Comparison of ENCODE assay signal across 16 cellular contexts in the genomic region with DNA sequence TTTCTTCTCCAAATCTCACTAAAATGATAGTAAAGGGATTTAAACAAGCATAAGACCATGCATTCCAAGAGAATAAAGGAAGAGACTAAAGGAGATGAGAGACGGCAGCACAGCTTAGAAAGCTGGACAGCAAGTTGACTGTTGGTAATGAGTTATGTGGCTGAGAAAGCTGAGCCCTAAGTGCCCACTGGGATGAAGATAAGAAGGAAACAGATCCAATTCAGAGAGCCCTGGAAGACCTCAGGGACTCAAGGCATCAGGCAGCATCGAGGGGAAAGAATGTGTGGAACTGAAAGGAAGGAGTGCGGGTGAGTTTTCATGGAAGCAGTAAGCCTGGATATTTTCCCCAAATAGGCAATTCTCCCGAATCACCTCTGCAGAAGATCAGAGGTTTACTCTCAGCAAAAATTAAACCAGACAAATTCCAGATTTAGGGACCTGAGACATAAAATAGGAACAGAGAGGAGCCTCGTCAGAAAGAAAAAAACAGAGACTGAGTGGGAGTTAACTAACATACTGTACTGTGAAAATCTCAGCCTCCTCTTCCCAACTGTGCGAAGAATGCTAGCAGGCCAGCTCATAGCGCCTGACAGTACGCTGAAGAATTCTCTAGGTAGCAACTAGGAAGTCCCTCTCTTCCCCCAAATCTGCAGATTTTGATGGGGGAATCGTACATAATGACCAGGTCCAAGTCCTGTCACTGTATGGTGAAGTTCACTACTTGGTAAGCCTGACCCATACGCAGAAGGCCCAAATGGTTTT.
DNase-seq lines count a peak whose midpoint lies in the region; ATAC-seq, FAIRE-seq and TF ChIP-seq lines count a peak whose summit lies in the region.
"Had no signal": no experiment of that assay in that cellular context is flagged by ENCODE, and none has a peak within 500 bp of the region (broad histone marks: within the 10 kb centered on the region; RNA-seq: fewer than 3 reads in every experiment).

No MANE protein-coding gene starts in this region.

- H2BK12ac ChIP-seq in H1 (ENCODE audit: low read depth, low read length) = no peak overlapping the region

- H4K8ac ChIP-seq in H1 (ENCODE audit: extremely low read depth, insufficient read depth, low read length) = no peak overlapping the region

- no peak overlapping the region for H2BK5ac ChIP-seq in H1 (ENCODE audit: low read depth, low read length)

- H4K5ac ChIP-seq in H1 (ENCODE audit: insufficient read length, low read depth, low read length) = no peak overlapping the region

- no peaks in the 10 kb centered on the region for H4K20me1 ChIP-seq in H1 (replicated peaks in 1 of 2; ENCODE audit: control insufficient read depth in 1 of 2, insufficient read depth in 2 of 2, low read length in 2 of 2)
- H4K20me1 ChIP-seq: BLaER1 had no signal

- peak overlapping the region in 2 of 3 experiments; percentile 2 to 45 for H3K4me3 Mint-ChIP-seq in nephron
- H3K4me3 Mint-ChIP-seq: CD8-positive, alpha-beta memory T cell had no signal

- no peak for TF ChIP-seq EP300 in H1 (IDR thresholded peaks at IDR 0.05; ENCODE audit: borderline replicate concordance in 1 of 2, low read depth in 2 of 2, low read length in 2 of 2)

- no peaks in the 10 kb centered on the region for H3K36me3 Mint-ChIP-seq in nephron (ENCODE audit: low read depth)
- H3K36me3 Mint-ChIP-seq: CD8-positive, alpha-beta memory T cell had no signal

- H3K4me3 ChIP-seq in H1 (ENCODE audit: extremely low read depth in 1 of 4, insufficient read depth in 2 of 4, low read depth in 3 of 4, low read length in 4 of 4) (no peak overlapping the region), coronary artery (no peak overlapping the region), aorta (ENCODE audit: low read length in 2 of 2) (no peak overlapping the region)
- H3K4me3 ChIP-seq: A549, BLaER1, GM12878 had no signal

- no peak overlapping the region for H3K18ac ChIP-seq in H1 (ENCODE audit: extremely low read depth, low read length)

- H3K4ac ChIP-seq in H1 (replicated peaks; ENCODE audit: insufficient read length, low read depth, low read length) = no peak overlapping the region

- H3K9me3 ChIP-seq in H1 (ENCODE audit: insufficient read depth in 2 of 2, low read depth in 1 of 2, low read length in 1 of 2) (no peaks in the 10 kb centered on the region), aorta (ENCODE audit: control insufficient read depth, low read length) (no peaks in the 10 kb centered on the region)
- H3K9me3 ChIP-seq: A549, BLaER1, Caco-2 had no signal

- H3K4me1 ChIP-seq in H1 (replicated peaks in 1 of 4; ENCODE audit: control insufficient read depth in 3 of 4, insufficient read depth in 4 of 4, low read length in 3 of 4) = no peaks in the 10 kb centered on the region
- no peaks in the 10 kb centered on the region for H3K4me1 ChIP-seq in aorta (ENCODE audit: control insufficient read depth in 1 of 2, insufficient read depth in 2 of 2, low read length in 2 of 2)
- H3K4me1 ChIP-seq: A549, BLaER1, Caco-2 had no signal

- peaks cover 8% of the 10 kb centered on the region for H3K9me3 Mint-ChIP-seq in nephron

- H3K27ac ChIP-seq in H1 (ENCODE audit: low read depth, low read length) (no peak overlapping the region), coronary artery (no peak overlapping the region), aorta (ENCODE audit: low read depth in 1 of 2, low read length in 2 of 2) (no peak overlapping the region)
- H3K27ac ChIP-seq: A549, BLaER1 had no signal

- H3K27me3 ChIP-seq in H1 (replicated peaks in 1 of 4; ENCODE audit: control insufficient read depth in 3 of 4, extremely low read depth in 1 of 4, insufficient read depth in 3 of 4, low read length in 3 of 4) (peaks cover 0 to 1% (median 0%) of the 10 kb centered on the region in 4 experiments; a peak in 1 of 7 replicates), aorta (ENCODE audit: control insufficient read depth in 1 of 2, insufficient read depth in 2 of 2, low read length in 1 of 2) (no peaks in the 10 kb centered on the region)
- H3K27me3 ChIP-seq: BLaER1 had no signal

- no peak overlapping the region for H2AK5ac ChIP-seq in H1 (ENCODE audit: low read depth, low read length)

- no peak overlapping the region for H3K4me2 ChIP-seq in H1 (ENCODE audit: insufficient read depth in 1 of 2, low read depth in 2 of 2, low read length in 2 of 2)
- H3K4me2 ChIP-seq: A549, BLaER1 had no signal

- H3K14ac ChIP-seq in H1 (ENCODE audit: insufficient read length) = no peak overlapping the region

- intact Hi-C loops in aorta (cut with DNase I) = no loop called here

- no peak overlapping the region for H3K23ac ChIP-seq in H1 (ENCODE audit: insufficient read length)

- H2BK20ac ChIP-seq in H1 (ENCODE audit: low read length) = no peak overlapping the region

- WGBS in H1 (ENCODE audit: extremely low coverage in 1 of 2, insufficient coverage in 1 of 2, insufficient read length in 1 of 2, insufficient replicate concordance in 2 of 2, low coverage in 1 of 2, low lambda C conversion rate in 2 of 2, missing lambda C conversion rate in 1 of 2), 2 experiments = 89% methylated on average over 10 of the region's 10 CpGs; no CpG with 5 or more reads in 1 of the 2 experiments
- 57 to 64% methylated on average over 10 of the region's 10 CpGs for WGBS in aorta, 2 donors

- H2BK120ac ChIP-seq in H1 (replicated peaks; ENCODE audit: low read depth, low read length) = no peak overlapping the region

- no peak for ATAC-seq in aorta (ENCODE audit: low FRiP score)
- ATAC-seq: A549, GM12878 had no signal

- H2BK15ac ChIP-seq in H1 (ENCODE audit: low read length) = no peak overlapping the region

- H3K27me3 Mint-ChIP-seq in nephron (ENCODE audit: low read depth) = peaks cover 7% of the 10 kb centered on the region

- H3K9ac ChIP-seq in H1 (replicated peaks in 1 of 4; ENCODE audit: extremely low read depth in 1 of 4, low read depth in 3 of 4, low read length in 3 of 4) = no peak overlapping the region
- H3K9ac ChIP-seq: BLaER1 had no signal

- no peak for TF ChIP-seq RAD21 in H1 (IDR thresholded peaks at IDR 0.05 in 1 of 2, conservative IDR thresholded peaks at IDR 0.05 in 1 of 2; ENCODE audit: low read depth in 2 of 2, low read length in 2 of 2)

- H3K79me2 ChIP-seq in H1 (ENCODE audit: control insufficient read depth in 1 of 2, insufficient read depth in 2 of 2, low read length in 2 of 2) = no peaks in the 10 kb centered on the region

- no peak for TF ChIP-seq CTCF in H1 (IDR thresholded peaks at IDR 0.05; ENCODE audit: control extremely low read depth in 1 of 3, insufficient read depth in 1 of 3, low read depth in 1 of 3, low read length in 3 of 3)
- TF ChIP-seq CTCF in nephron (IDR thresholded peaks at IDR 0.05; ENCODE audit: unreplicated experiment in 3 of 3) = no peak
- TF ChIP-seq CTCF in coronary artery (IDR thresholded peaks at IDR 0.05) = no peak

- H3K56ac ChIP-seq in H1 (replicated peaks; ENCODE audit: insufficient read length, low read depth, low read length) = no peak overlapping the region

- DNase-seq in H1 (ENCODE audit: low read depth in 1 of 2, low spot score in 2 of 2) = no peak
- peak; percentile 52 for DNase-seq in islet precursor cell
- peak; percentile 53 for DNase-seq in superior temporal gyrus (ENCODE audit: extremely low spot score)
- no peak for DNase-seq in coronary artery (ENCODE audit: low spot score)
- DNase-seq in aorta = no peak
- DNase-seq in DMS 273 treated with DMSO at 0.1 percent for 48 hours (lab: John Stamatoyannopoulos, UW) = no peak
- no peak for DNase-seq in NCI-H2107 (lab: John Stamatoyannopoulos, UW)
- DNase-seq: Caco-2; CD8-positive, alpha-beta memory T cell; H7; IMR-90 had no signal

- CTCF ChIA-PET in H1 (lab: Charles Lee; ENCODE audit: partially characterized antibody) = interaction anchor here (0.5 kb wide), 1 partner anchor 23 kb away, joined by 5 read pairs; no protein-coding TSS in a partner anchor

- H3K79me1 ChIP-seq in H1 (ENCODE audit: low read depth, low read length) = no peaks in the 10 kb centered on the region

- no peaks in the 10 kb centered on the region for H3K23me2 ChIP-seq in H1 (ENCODE audit: low read depth, low read length)

- H3K4me1 Mint-ChIP-seq in nephron = peaks cover 49% of the 10 kb centered on the region
- H3K4me1 Mint-ChIP-seq: CD8-positive, alpha-beta memory T cell had no signal

- H3K36me3 ChIP-seq in H1 (ENCODE audit: control insufficient read depth in 2 of 4, insufficient read depth in 4 of 4, low read length in 3 of 4) (no peaks in the 10 kb centered on the region), aorta (ENCODE audit: control insufficient read depth in 1 of 2, insufficient read depth in 2 of 2, low read length in 1 of 2) (no peaks in the 10 kb centered on the region)
- H3K36me3 ChIP-seq: BLaER1 had no signal

- H4K91ac ChIP-seq in H1 (replicated peaks; ENCODE audit: insufficient read length, low read length) = no peak overlapping the region

- H3K27ac Mint-ChIP-seq in nephron = peak overlapping the region; percentile 50 to 79 (median 70)
- H3K27ac Mint-ChIP-seq: CD8-positive, alpha-beta memory T cell had no signal

- TF ChIP-seq POLR2A in H1 (IDR thresholded peaks at IDR 0.05; ENCODE audit: control extremely low read depth in 1 of 2, low read depth in 2 of 2, low read length in 2 of 2) = no peak

- POLR2A ChIA-PET in H1 (lab: Charles Lee; ENCODE audit: partially characterized antibody) = no interaction called here

- H2AFZ ChIP-seq in H1 (ENCODE audit: low read length) = no peak overlapping the region

- peak; percentile 36 for FAIRE-seq in H1 (lab: Jason Lieb, UNC)
- FAIRE-seq: A549, GM12878, GM18507 had no signal

TF ChIP-seq in H1, 55 proteins besides CTCF, POLR2A, EP300 and RAD21 (continues in another document):
- TF ChIP-seq NANOG (IDR thresholded peaks at IDR 0.05; ENCODE audit: insufficient read depth, low read depth, low read length, poor library complexity, severe bottlenecking) = no peak

Comparison
In these comparisons a context has a peak if more than half of its experiments do, and no peak if none do; other contexts are left out.
1. DNase-seq: peak in islet precursor cell (single experiment) and superior temporal gyrus (single experiment); none in H1 (0 of 2), coronary artery (single experiment), aorta (0 of 2), DMS 273 treated with DMSO at 0.1 percent for 48 hours (single experiment) and NCI-H2107 (single experiment).